1 cellular context compared by ENCODE assay signal in genomic region chr7:117803476-117803875, GRCh38.
TF ChIP-seq lines count a peak whose summit lies in the region.

No MANE protein-coding gene starts in this region.

TF ChIP-seq in IMR-90, 13 proteins besides CTCF, POLR2A, EP300 and RAD21 (continued from another document):
- no peak for TF ChIP-seq CEBPB (IDR thresholded peaks at IDR 0.05; ENCODE audit: low read depth, low read length)
